30 cellular contexts compared by ENCODE assay signal in the genomic region with DNA sequence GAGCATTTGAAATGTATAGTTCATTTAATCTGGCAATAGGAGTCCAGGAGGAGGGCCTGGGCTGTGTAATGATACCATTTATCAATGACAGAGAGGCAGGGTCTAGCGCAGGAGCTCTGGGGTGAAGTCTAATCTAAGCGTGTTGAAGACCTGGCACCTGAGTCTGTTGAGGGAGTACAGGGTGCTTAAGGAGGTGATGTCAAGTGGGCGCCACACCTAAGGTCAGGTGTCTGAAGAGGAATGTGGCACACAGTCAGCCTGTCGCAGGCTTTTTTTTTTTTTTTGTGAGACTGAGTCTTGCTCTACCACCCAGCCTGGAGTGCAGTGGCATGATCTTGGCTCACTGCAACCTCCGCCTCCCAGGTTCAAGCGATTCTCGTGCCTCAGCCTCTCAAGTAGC. TPM values are rescaled to one million over a fixed set of nuclear protein-coding genes. Genes with fewer than 3 reads are reported as not detected.
A peak's percentile ranks its signal among the peaks of the same experiment; 100 is the strongest.
DNase-seq lines count a peak whose midpoint lies in the region; ATAC-seq, FAIRE-seq and TF ChIP-seq lines count a peak whose summit lies in the region.
"Had no signal": no experiment of that assay in that cellular context is flagged by ENCODE, and none has a peak within 500 bp of the region (broad histone marks: within the 10 kb centered on the region; RNA-seq: fewer than 3 reads in every experiment).

No MANE protein-coding gene starts in this region.

- CTCF ChIA-PET in activated CD4-positive, alpha-beta T cell treated with anti-CD3 and anti-CD28 coated beads for 36 hours (lab: Charles Lee): interaction anchor here (0.6 kb wide), 1 partner anchor 502 kb away, joined by 3 read pairs; no protein-coding TSS in a partner anchor

- H3K4me3 Mint-ChIP-seq in endothelial cell (ENCODE audit: unreplicated experiment): no peak overlapping the region
- no peak overlapping the region for H3K4me3 Mint-ChIP-seq in activated CD4-positive, alpha-beta T cell treated with anti-CD3 and anti-CD28 coated beads for 36 hours
- H3K4me3 Mint-ChIP-seq: CD14-positive monocyte; CD4-positive, alpha-beta memory T cell; CD4-positive, CD25-positive, alpha-beta regulatory T cell; CD8-positive, alpha-beta memory T cell had no signal

- intact Hi-C loops in body of pancreas (cut with DNase I): no loop called here
- intact Hi-C loops in pancreas (cut with DNase I): no loop called here
- intact Hi-C loops in activated CD4-positive, alpha-beta T cell treated with anti-CD3 and anti-CD28 coated beads for 36 hours (cut with DNase I, micrococcal nuclease): no loop called here

- no peaks in the 10 kb centered on the region for H3K9me3 Mint-ChIP-seq in endothelial cell (ENCODE audit: unreplicated experiment)
- no peaks in the 10 kb centered on the region for H3K9me3 Mint-ChIP-seq in activated CD4-positive, alpha-beta T cell treated with anti-CD3 and anti-CD28 coated beads for 36 hours (ENCODE audit: low read depth)
- H3K9me3 Mint-ChIP-seq: CD4-positive, alpha-beta memory T cell; CD8-positive, alpha-beta memory T cell had no signal

- POLR2A ChIA-PET in activated CD4-positive, alpha-beta T cell treated with anti-CD3 and anti-CD28 coated beads for 36 hours (lab: Charles Lee): no interaction called here

- ATAC-seq in body of pancreas (peak; percentile 9), pancreas (peak in 1 of 4 donors; percentile 32)
- no peak for ATAC-seq in activated CD4-positive, alpha-beta T cell treated with anti-CD3 and anti-CD28 coated beads for 36 hours
- ATAC-seq: GM12878 had no signal

- H3K4me1 ChIP-seq in body of pancreas: peaks cover 24% of the 10 kb centered on the region
- H3K4me1 ChIP-seq in pancreas: no peaks in the 10 kb centered on the region
- H3K4me1 ChIP-seq: BE2C had no signal

- H3K27me3 Mint-ChIP-seq in endothelial cell (ENCODE audit: unreplicated experiment): peaks cover 8% of the 10 kb centered on the region
- H3K27me3 Mint-ChIP-seq in activated CD4-positive, alpha-beta T cell treated with anti-CD3 and anti-CD28 coated beads for 36 hours: no peaks in the 10 kb centered on the region

- peaks cover 22% of the 10 kb centered on the region for H3K4me1 Mint-ChIP-seq in endothelial cell (ENCODE audit: unreplicated experiment)
- no peaks in the 10 kb centered on the region for H3K4me1 Mint-ChIP-seq in activated CD4-positive, alpha-beta T cell treated with anti-CD3 and anti-CD28 coated beads for 36 hours
- H3K4me1 Mint-ChIP-seq: CD14-positive monocyte; CD4-positive, CD25-positive, alpha-beta regulatory T cell; CD8-positive, alpha-beta memory T cell had no signal

- peaks cover 12% of the 10 kb centered on the region for H3K36me3 Mint-ChIP-seq in endothelial cell (ENCODE audit: low read depth, unreplicated experiment)
- no peaks in the 10 kb centered on the region for H3K36me3 Mint-ChIP-seq in activated CD4-positive, alpha-beta T cell treated with anti-CD3 and anti-CD28 coated beads for 36 hours (ENCODE audit: low read depth)
- H3K36me3 Mint-ChIP-seq: CD14-positive monocyte; CD4-positive, alpha-beta memory T cell; CD4-positive, CD25-positive, alpha-beta regulatory T cell; CD8-positive, alpha-beta memory T cell had no signal

- FAIRE-seq in pancreas (lab: Jason Lieb, UNC): no peak
- FAIRE-seq: A204.1, GM12878, GM12892, GM19239 had no signal

- H3K27ac Mint-ChIP-seq in endothelial cell (ENCODE audit: unreplicated experiment): peak overlapping the region; percentile 93
- H3K27ac Mint-ChIP-seq in activated CD4-positive, alpha-beta T cell treated with anti-CD3 and anti-CD28 coated beads for 36 hours: no peak overlapping the region
- H3K27ac Mint-ChIP-seq: CD4-positive, CD25-positive, alpha-beta regulatory T cell had no signal

- H3K27me3 ChIP-seq in body of pancreas (no peaks in the 10 kb centered on the region), pancreas (no peaks in the 10 kb centered on the region)
- H3K27me3 ChIP-seq: BE2C, BLaER1 had no signal

- H3K27ac ChIP-seq in body of pancreas (peak overlapping the region in 3 of 4 donors; percentile 46 to 72 (median 67)), pancreas (peak overlapping the region in 3 of 4 donors; percentile 16 to 66 (median 32))
- H3K27ac ChIP-seq: BLaER1 had no signal

- H3K9me3 ChIP-seq in body of pancreas (no peaks in the 10 kb centered on the region), pancreas (no peaks in the 10 kb centered on the region)
- H3K9me3 ChIP-seq: BE2C had no signal

- DNase-seq in body of pancreas: no peak
- no peak for DNase-seq in endothelial cell (ENCODE audit: low spot score)
- DNase-seq in pancreas: no peak
- no peak for DNase-seq in NCI-H1417 treated with DMSO at 0.1 percent for 48 hours (lab: John Stamatoyannopoulos, UW)
- no peak for DNase-seq in activated CD4-positive, alpha-beta T cell treated with anti-CD3 and anti-CD28 coated beads for 36 hours
- DNase-seq: 8988T; ACHN; BE2C; C1 segment of cervical spinal cord; CD4-positive, alpha-beta memory T cell; CD4-positive, CD25-positive, alpha-beta regulatory T cell; CD8-positive, alpha-beta memory T cell; COR-L47; DMS 273 treated with DMSO at 0.1 percent for 48 hours; DMS153; DMS53; DMS79; DND-41; EL; GDM1 had no signal

- H3K4me3 ChIP-seq in body of pancreas: no peak overlapping the region
- H3K4me3 ChIP-seq in pancreas: no peak overlapping the region
- H3K4me3 ChIP-seq: BLaER1, GM12878 had no signal

- 74 to 81% methylated on average over 7 of the region's 7 CpGs for WGBS in body of pancreas, 2 donors
- 77 to 81% methylated on average over 7 of the region's 7 CpGs for WGBS in pancreas, 2 donors

- TF ChIP-seq CTCF in body of pancreas (IDR thresholded peaks at IDR 0.05): no peak
- TF ChIP-seq CTCF in endothelial cell (IDR thresholded peaks at IDR 0.05; ENCODE audit: unreplicated experiment): no peak
- no peak for TF ChIP-seq CTCF in pancreas (IDR thresholded peaks at IDR 0.05)

- TF ChIP-seq POLR2A in body of pancreas (IDR thresholded peaks at IDR 0.05): no peak

- H3K36me3 ChIP-seq in body of pancreas (replicated peaks in 1 of 2; ENCODE audit: insufficient read depth in 1 of 2, low read depth in 2 of 2): no peaks in the 10 kb centered on the region
- no peaks in the 10 kb centered on the region for H3K36me3 ChIP-seq in pancreas
- H3K36me3 ChIP-seq: BE2C, BLaER1 had no signal

RNA-seq across cellular contexts. Expression of gene LLCFC1, which starts 2.3 kb away (rescaled TPM):
- total RNA-seq in body of pancreas (not detected), endothelial cell (ENCODE audit: unreplicated experiment) (not detected), pancreas (not detected)
- not detected for polyA plus RNA-seq in pancreas
- not detected for total RNA-seq in activated CD4-positive, alpha-beta T cell treated with anti-CD3 and anti-CD28 coated beads for 36 hours
- total RNA-seq: A673; CD4-positive, alpha-beta memory T cell; CD4-positive, CD25-positive, alpha-beta regulatory T cell; CD8-positive, alpha-beta memory T cell; Daoy; G401; GM12878 had no signal
- polyA plus RNA-seq: AG04450; CD14-positive monocyte; CD4-positive, alpha-beta memory T cell; CD4-positive, CD25-positive, alpha-beta regulatory T cell; CD8-positive, alpha-beta memory T cell; GM12878 had no signal

RNA-seq across cellular contexts. Expression of gene TRPV5, which starts 8.0 kb away (rescaled TPM):
- total RNA-seq in body of pancreas (not detected), endothelial cell (ENCODE audit: unreplicated experiment) (not detected), pancreas (under 1 TPM in 2 of 6 donors, not detected in 4; 0.06 to 0.08 TPM)
- not detected for polyA plus RNA-seq in pancreas
- total RNA-seq in activated CD4-positive, alpha-beta T cell treated with anti-CD3 and anti-CD28 coated beads for 36 hours: not detected
- total RNA-seq: A673; CD4-positive, alpha-beta memory T cell; CD4-positive, CD25-positive, alpha-beta regulatory T cell; CD8-positive, alpha-beta memory T cell; G401; GM12878 had no signal
- polyA plus RNA-seq: AG04450; CD14-positive monocyte; CD4-positive, alpha-beta memory T cell; CD4-positive, CD25-positive, alpha-beta regulatory T cell; CD8-positive, alpha-beta memory T cell; GM12878 had no signal

RNA-seq across cellular contexts. Expression of gene KEL, which starts 20.6 kb away (rescaled TPM):
- total RNA-seq in body of pancreas (under 1 TPM in 1 of 2 donors, not detected in 1; 0.33 TPM), endothelial cell (ENCODE audit: unreplicated experiment) (0.74 TPM), pancreas (1 to 10 TPM in 1 of 6 donors, under 1 TPM in 2, not detected in 3; 0.28 to 3.1 (median 0.64) TPM)
- under 1 TPM; 0.23 to 0.31 TPM for polyA plus RNA-seq in pancreas
- under 1 TPM; 0.32 to 0.44 TPM for total RNA-seq in activated CD4-positive, alpha-beta T cell treated with anti-CD3 and anti-CD28 coated beads for 36 hours
- total RNA-seq: A673, Daoy, G401 had no signal
- polyA plus RNA-seq: CD14-positive monocyte; CD4-positive, alpha-beta memory T cell; CD4-positive, CD25-positive, alpha-beta regulatory T cell; CD8-positive, alpha-beta memory T cell had no signal

RNA-seq across cellular contexts. Expression of gene TRPV6, which starts 56.0 kb away (rescaled TPM):
- total RNA-seq in body of pancreas (100 to 1,000 TPM in 1 of 2 donors, 10 to 100 TPM in 1; 61.7 to 110 TPM), endothelial cell (ENCODE audit: unreplicated experiment) (not detected), pancreas (10 to 100 TPM; 36.1 to 67.4 (median 47.5) TPM)
- polyA plus RNA-seq in pancreas: 100 to 1,000 TPM; 239 to 308 TPM
- total RNA-seq in activated CD4-positive, alpha-beta T cell treated with anti-CD3 and anti-CD28 coated beads for 36 hours: not detected
- total RNA-seq: A673; CD4-positive, alpha-beta memory T cell; CD4-positive, CD25-positive, alpha-beta regulatory T cell; CD8-positive, alpha-beta memory T cell; Daoy; G401; GM12878 had no signal
- polyA plus RNA-seq: AG04450; CD14-positive monocyte; CD8-positive, alpha-beta memory T cell; GM12878 had no signal
